Comparison of ENCODE assay signal across 25 cellular contexts in genomic region chr7:111638048-111638447, GRCh38.
"Had no signal": no experiment of that assay in that cellular context is flagged by ENCODE, and none has a peak within 500 bp of the region (broad histone marks: within the 10 kb centered on the region; RNA-seq: fewer than 3 reads in every experiment).

No MANE protein-coding gene starts in this region.

- H3K36me3 ChIP-seq: colonic mucosa, lower lobe of right lung, neural progenitor cell, stomach, suprapubic skin, transverse colon had no signal

- H3K4me1 ChIP-seq: colonic mucosa, lower lobe of right lung, neural progenitor cell, stomach, suprapubic skin, transverse colon had no signal

- DNase-seq: activated CD4-positive, alpha-beta T cell treated with anti-CD3 and anti-CD28 coated beads for 4 hours; activated CD4-positive, alpha-beta T cell treated with anti-CD3 and anti-CD28 coated beads, Interleukin-2, amount 50 U/mL, for 48 hours; activated CD8-positive, alpha-beta memory T cell treated with anti-CD3 and anti-CD28 coated beads, Interleukin-2, amount 50 U/mL, for 48 hours; activated naive CD4-positive, alpha-beta T cell; activated T-cell treated with anti-CD3 and anti-CD28 coated beads, Interleukin-2, amount 50 U/mL, for 4 hours; amygdala; colonic mucosa; dorsolateral prefrontal cortex; effector memory CD8-positive, alpha-beta T cell; left colon; lower lobe of right lung; mesendoderm; mucosa of descending colon; naive B cell; posterior cingulate gyrus; stimulated activated CD4-positive, alpha-beta T cell treated with anti-CD3 and anti-CD28 coated beads, Interleukin-15, amount 100 ng/mL, for 24 hours; stomach; T1000; transverse colon had no signal

- H3K27me3 ChIP-seq: colonic mucosa, dorsolateral prefrontal cortex, stomach, suprapubic skin, transverse colon had no signal

- H3K9ac ChIP-seq: neural progenitor cell had no signal

- H3K9me3 ChIP-seq: colonic mucosa, lower lobe of right lung, mucosa of descending colon, suprapubic skin, transverse colon had no signal

- ATAC-seq: activated T-cell treated with anti-CD3 and anti-CD28 coated beads, Interleukin-2, amount 50 U/mL, for 4 hours; effector memory CD8-positive, alpha-beta T cell; esophagus mucosa; left colon; mucosa of descending colon; stimulated activated memory B cell treated with anti-CD40 and anti-IgM and Interleukin-4, amounts not matched to agents 10 μg/mL and 1 μg/mL and 100 μg/mL, for 72 hours; WTC11 had no signal

- H3K4me3 ChIP-seq: colonic mucosa, dorsolateral prefrontal cortex, lower lobe of right lung, mucosa of descending colon, neural progenitor cell, skin epidermis, stomach, suprapubic skin, transverse colon had no signal
